In the genomic region with DNA sequence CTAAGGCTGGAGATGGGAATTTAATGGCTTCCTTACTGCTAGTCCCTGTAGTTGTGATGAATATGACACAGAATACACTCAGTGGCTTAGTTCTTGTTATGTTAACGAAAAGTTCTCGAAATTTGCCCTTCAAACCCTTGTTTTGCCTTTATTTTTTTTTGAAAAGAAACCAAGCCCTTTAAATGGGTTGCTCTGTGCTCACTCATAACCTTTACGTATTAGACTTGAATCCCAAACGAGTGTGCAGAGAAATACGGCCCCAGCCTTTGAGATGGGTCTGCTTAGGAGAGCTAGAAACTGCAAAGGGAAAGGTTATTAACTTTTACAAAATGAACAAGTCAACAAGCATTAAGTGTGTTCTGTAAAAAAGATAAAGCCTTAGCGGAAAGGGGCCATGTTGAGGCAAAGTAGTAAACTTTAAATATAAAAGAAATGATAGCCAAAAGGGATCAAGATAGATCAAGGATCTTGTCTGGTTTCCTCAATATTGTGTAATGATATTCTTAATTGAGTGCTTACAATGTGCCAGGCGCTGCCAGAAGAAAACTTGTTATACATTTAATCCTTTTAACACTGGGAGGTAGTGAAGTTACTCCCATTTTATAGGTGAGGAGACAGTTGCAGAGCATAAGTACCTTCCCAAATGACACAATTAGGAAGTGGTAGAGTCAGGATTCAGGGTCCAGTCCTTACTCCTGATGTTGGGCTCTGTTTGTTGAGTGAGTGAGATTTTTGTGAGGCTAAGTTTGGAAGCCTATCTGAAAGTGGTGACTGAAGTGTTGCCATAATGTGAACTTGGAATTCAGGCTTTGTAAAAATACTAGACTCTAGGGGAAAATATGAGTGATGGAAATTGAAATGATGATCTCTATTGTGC, we compare ENCODE assay signal across 8 cellular contexts. TPM values are rescaled to one million over a fixed set of nuclear protein-coding genes. Genes with fewer than 3 reads are reported as not detected.
A peak's percentile ranks its signal among the peaks of the same experiment; 100 is the strongest.
DNase-seq lines count a peak whose midpoint lies in the region; ATAC-seq and TF ChIP-seq lines count a peak whose summit lies in the region.

No MANE protein-coding gene starts in this region.

- H3K4me3 Mint-ChIP-seq in H9: peak overlapping the region; percentile 98 to 99
- H3K4me3 Mint-ChIP-seq in activated T-helper 2 cell treated with anti-CD3 and anti-CD28 coated beads, Interferon-gamma antibody, Interleukin-2, Interleukin-4, amounts not matched to agents 10 μg/mL and 5 μg/mL and 100 μg/mL, durations not matched to agents 14 hours and 24 hours and 36 hours (ENCODE audit: low read depth): peak overlapping the region; percentile 100
- H3K4me3 Mint-ChIP-seq in stimulated activated memory B cell treated with anti-CD40 and anti-IgM and Interleukin-4, amounts not matched to agents 10 μg/mL and 1 μg/mL and 100 μg/mL, for 72 hours: peak overlapping the region; percentile 100

- no peak overlapping the region for H3T11ph ChIP-seq in H9 (ENCODE audit: low read length)

- no peaks in the 10 kb centered on the region for H3K36me3 ChIP-seq in ACC112 (ENCODE audit: insufficient read depth, low read length)

- H2BK15ac ChIP-seq in H9 (ENCODE audit: low read depth, low read length): no peak overlapping the region

- H4K5ac ChIP-seq in H9 (ENCODE audit: insufficient read length, low read depth, low read length): no peak overlapping the region

- H3K18ac ChIP-seq in H9 (ENCODE audit: insufficient read length, low read depth, low read length): no peak overlapping the region

- H3K9ac ChIP-seq in H9 (ENCODE audit: extremely low read depth, insufficient read length, low read length): peak overlapping the region; percentile 78

- H3K79me2 ChIP-seq in ACC112 (ENCODE audit: control insufficient read depth, insufficient read depth, low read length, unreplicated experiment) (peaks cover 62% of the 10 kb centered on the region), H9 (ENCODE audit: insufficient read depth, low read length) (peaks cover 37% of the 10 kb centered on the region; the same call in 1 of the 2 replicates)

- H3K27ac Mint-ChIP-seq in H9: peak overlapping the region in 1 of 3 experiments; percentile 58; a peak in 1 of 7 replicates
- H3K27ac Mint-ChIP-seq in activated T-helper 2 cell treated with anti-CD3 and anti-CD28 coated beads, Interferon-gamma antibody, Interleukin-2, Interleukin-4, amounts not matched to agents 10 μg/mL and 5 μg/mL and 100 μg/mL, durations not matched to agents 14 hours and 24 hours and 36 hours: peak overlapping the region; percentile 100
- H3K27ac Mint-ChIP-seq in stimulated activated memory B cell treated with anti-CD40 and anti-IgM and Interleukin-4, amounts not matched to agents 10 μg/mL and 1 μg/mL and 100 μg/mL, for 72 hours: peak overlapping the region; percentile 100

- no peak overlapping the region for H4K91ac ChIP-seq in H9 (ENCODE audit: insufficient read length, low read depth, low read length)

- H3K56ac ChIP-seq in H9 (ENCODE audit: insufficient read length, low read depth, low read length): no peak overlapping the region

- no peak for DNase-seq in H9
- DNase-seq in activated T-helper 2 cell treated with anti-CD3 and anti-CD28 coated beads, Interferon-gamma antibody, Interleukin-2, Interleukin-4, amounts not matched to agents 10 μg/mL and 5 μg/mL and 100 μg/mL, durations not matched to agents 14 hours and 24 hours and 36 hours (ENCODE audit: low spot score): no peak
- no peak for DNase-seq in NCI-H1436 (lab: John Stamatoyannopoulos, UW)

- no peaks in the 10 kb centered on the region for H3K9me3 ChIP-seq in H9 (ENCODE audit: control insufficient read depth, low read depth, low read length)
- H3K9me3 ChIP-seq in iPS-18c (ENCODE audit: control insufficient read depth, insufficient read depth, low read length): no peaks in the 10 kb centered on the region

- no peak for TF ChIP-seq CTCF in H9 (conservative IDR thresholded peaks at IDR 0.05)

- H3K23me2 ChIP-seq in H9 (ENCODE audit: insufficient read length, low read depth, low read length, poor library complexity, severe bottlenecking): peaks cover 8% of the 10 kb centered on the region

- H3K4me1 ChIP-seq in ACC112 (ENCODE audit: control insufficient read depth, insufficient read depth, low read length, unreplicated experiment) (peaks cover 13% of the 10 kb centered on the region), H9 (ENCODE audit: insufficient read depth, low read length) (0 out of 2 replicates have a peak, but pooled peaks cover 2% of the 10 kb centered on the region)

- peak overlapping the region; percentile 59 for H3K27ac ChIP-seq in ACC112 (ENCODE audit: low read depth, low read length)
- H3K27ac ChIP-seq in H9 (ENCODE audit: insufficient read length, low read depth, low read length): no peak overlapping the region

- ATAC-seq in stimulated activated memory B cell treated with anti-CD40 and anti-IgM and Interleukin-4, amounts not matched to agents 10 μg/mL and 1 μg/mL and 100 μg/mL, for 72 hours: no peak
- ATAC-seq in HG02610 (IDR thresholded peaks at IDR 0.05; ENCODE audit: unreplicated experiment) (no peak), HG02798 (IDR thresholded peaks at IDR 0.05; ENCODE audit: poor library complexity, unreplicated experiment) (no peak)

- no peak overlapping the region for H3K23ac ChIP-seq in H9 (ENCODE audit: insufficient read length, low read depth, low read length)

- no peak overlapping the region for H3K4ac ChIP-seq in H9 (ENCODE audit: low read depth, low read length)

- H3K36me3 Mint-ChIP-seq in H9 (ENCODE audit: insufficient read depth in 1 of 3, low read depth in 3 of 3): peaks cover 2 to 3% (median 3%) of the 10 kb centered on the region in 3 experiments; a peak in 3 of 7 replicates
- H3K36me3 Mint-ChIP-seq in activated T-helper 2 cell treated with anti-CD3 and anti-CD28 coated beads, Interferon-gamma antibody, Interleukin-2, Interleukin-4, amounts not matched to agents 10 μg/mL and 5 μg/mL and 100 μg/mL, durations not matched to agents 14 hours and 24 hours and 36 hours (ENCODE audit: low read depth): peaks cover 41% of the 10 kb centered on the region
- peaks cover 15% of the 10 kb centered on the region for H3K36me3 Mint-ChIP-seq in stimulated activated memory B cell treated with anti-CD40 and anti-IgM and Interleukin-4, amounts not matched to agents 10 μg/mL and 1 μg/mL and 100 μg/mL, for 72 hours

- H3K14ac ChIP-seq in H9 (ENCODE audit: insufficient read depth, low read length): no peak overlapping the region

- H3K27me3 ChIP-seq in ACC112 (ENCODE audit: insufficient read depth, low read length) (no peaks in the 10 kb centered on the region), H9 (ENCODE audit: insufficient read depth, low read length) (no peaks in the 10 kb centered on the region)

- H3K9me3 Mint-ChIP-seq in H9: peaks cover 0 to 4% of the 10 kb centered on the region in 2 experiments; a peak in 3 of 5 replicates
- H3K9me3 Mint-ChIP-seq in activated T-helper 2 cell treated with anti-CD3 and anti-CD28 coated beads, Interferon-gamma antibody, Interleukin-2, Interleukin-4, amounts not matched to agents 10 μg/mL and 5 μg/mL and 100 μg/mL, durations not matched to agents 14 hours and 24 hours and 36 hours: no peaks in the 10 kb centered on the region
- H3K9me3 Mint-ChIP-seq in stimulated activated memory B cell treated with anti-CD40 and anti-IgM and Interleukin-4, amounts not matched to agents 10 μg/mL and 1 μg/mL and 100 μg/mL, for 72 hours: no peaks in the 10 kb centered on the region

- intact Hi-C loops in activated T-helper 2 cell treated with anti-CD3 and anti-CD28 coated beads, Interferon-gamma antibody, Interleukin-2, Interleukin-4, amounts not matched to agents 10 μg/mL and 5 μg/mL and 100 μg/mL, durations not matched to agents 14 hours and 24 hours and 36 hours (cut with micrococcal nuclease): loop anchor here (1.0 to 5.0 kb wide), 6 partner anchors 10 to 452 kb away; partner anchors contain the start of genes CRADD, EEA1 and UBE2N

- no peak overlapping the region for H2AK5ac ChIP-seq in H9 (ENCODE audit: insufficient read length, low read length)

- peaks cover 10% of the 10 kb centered on the region for H3K79me1 ChIP-seq in H9 (ENCODE audit: insufficient read depth, low read depth, low read length, poor library complexity, severe bottlenecking)

- no peaks in the 10 kb centered on the region; the same call in 1 of the 2 replicates for H3K27me3 Mint-ChIP-seq in H9 (ENCODE audit: low read depth)
- H3K27me3 Mint-ChIP-seq in activated T-helper 2 cell treated with anti-CD3 and anti-CD28 coated beads, Interferon-gamma antibody, Interleukin-2, Interleukin-4, amounts not matched to agents 10 μg/mL and 5 μg/mL and 100 μg/mL, durations not matched to agents 14 hours and 24 hours and 36 hours (ENCODE audit: low read depth): no peaks in the 10 kb centered on the region
- H3K27me3 Mint-ChIP-seq in stimulated activated memory B cell treated with anti-CD40 and anti-IgM and Interleukin-4, amounts not matched to agents 10 μg/mL and 1 μg/mL and 100 μg/mL, for 72 hours: no peaks in the 10 kb centered on the region

- H4K20me1 ChIP-seq in H9 (ENCODE audit: control insufficient read depth, insufficient read depth, insufficient read length): no peaks in the 10 kb centered on the region

- no peak overlapping the region for H2BK120ac ChIP-seq in H9 (ENCODE audit: low read depth, low read length, poor library complexity, severe bottlenecking)

- WGBS in H9 (ENCODE audit: extremely low coverage, insufficient read length, low lambda C conversion rate): no CpG with 5 or more reads among the region's 7 CpGs

- H4K8ac ChIP-seq in H9 (replicated peaks; ENCODE audit: insufficient read length, low read depth, low read length): no peak overlapping the region

- H3K4me1 Mint-ChIP-seq in H9: peaks cover 46 to 52% of the 10 kb centered on the region in 2 experiments
- peaks cover 35% of the 10 kb centered on the region for H3K4me1 Mint-ChIP-seq in activated T-helper 2 cell treated with anti-CD3 and anti-CD28 coated beads, Interferon-gamma antibody, Interleukin-2, Interleukin-4, amounts not matched to agents 10 μg/mL and 5 μg/mL and 100 μg/mL, durations not matched to agents 14 hours and 24 hours and 36 hours (ENCODE audit: low read depth)
- peaks cover 49% of the 10 kb centered on the region for H3K4me1 Mint-ChIP-seq in stimulated activated memory B cell treated with anti-CD40 and anti-IgM and Interleukin-4, amounts not matched to agents 10 μg/mL and 1 μg/mL and 100 μg/mL, for 72 hours

- no peak overlapping the region for H2BK5ac ChIP-seq in H9 (ENCODE audit: insufficient read length, low read length)

- peak overlapping the region; percentile 71 for H3K4me2 ChIP-seq in H9 (ENCODE audit: insufficient read depth, insufficient read length, low read length)

- H2BK20ac ChIP-seq in H9 (ENCODE audit: low read depth, low read length, poor library complexity, severe bottlenecking): no peak overlapping the region

- peak overlapping the region; percentile 97 for H3K4me3 ChIP-seq in ACC112 (ENCODE audit: low read depth, low read length)
- peak overlapping the region; percentile 92 for H3K4me3 ChIP-seq in iPS-18c (ENCODE audit: insufficient read depth, low read depth, low read length)

- H2BK12ac ChIP-seq in H9 (ENCODE audit: insufficient read length, low read depth, low read length): no peak overlapping the region

- H2AFZ ChIP-seq in ACC112 (ENCODE audit: low read length, unreplicated experiment): no peak overlapping the region
- H2AFZ ChIP-seq in H9 (ENCODE audit: low read length): no peak overlapping the region

RNA-seq across cellular contexts. Expression of gene NUDT4, which starts 1.9 kb away (rescaled TPM):
- total RNA-seq in H9 (2021): 39.9 and 40.6 TPM in 2 replicates
- 92.0 and 93.9 TPM in 2 replicates for total RNA-seq in activated T-helper 2 cell treated with anti-CD3 and anti-CD28 coated beads, Interferon-gamma antibody, Interleukin-2, Interleukin-4, amounts not matched to agents 10 μg/mL and 5 μg/mL and 100 μg/mL, durations not matched to agents 14 hours and 24 hours and 36 hours
